1 cellular context compared by ENCODE assay signal in genomic region chr17:28878158-28878910, GRCh38.
TF ChIP-seq lines count a peak whose summit lies in the region.

No MANE protein-coding gene starts in this region.

TF ChIP-seq in GM23338, 12 proteins besides CTCF, POLR2A, EP300 and RAD21:
- TF ChIP-seq ETS1 (IDR thresholded peaks at IDR 0.05), result no peak
- TF ChIP-seq NANOG (IDR thresholded peaks at IDR 0.05; ENCODE audit: borderline replicate concordance), result no peak
- no peak for TF ChIP-seq EZH2phosphoT487 (IDR thresholded peaks at IDR 0.05; ENCODE audit: unreplicated experiment)
- no peak for TF ChIP-seq JUNB (IDR thresholded peaks at IDR 0.05; ENCODE audit: unreplicated experiment)
- TF ChIP-seq EZH2 (IDR thresholded peaks at IDR 0.05; ENCODE audit: low read depth, unreplicated experiment), result no peak
- TF ChIP-seq ZNF331 (CRISPR knock-in tag; IDR thresholded peaks at IDR 0.05; ENCODE audit: low read depth), result no peak
- TF ChIP-seq REST (IDR thresholded peaks at IDR 0.05; ENCODE audit: unreplicated experiment), result no peak
- TF ChIP-seq POLR2AphosphoS5 (IDR thresholded peaks at IDR 0.05; ENCODE audit: low read depth), result no peak
- TF ChIP-seq CREB1 (CRISPR knock-in tag; IDR thresholded peaks at IDR 0.05; ENCODE audit: low read depth), result no peak
- TF ChIP-seq STAT1 (IDR thresholded peaks at IDR 0.05; ENCODE audit: unreplicated experiment), result no peak
- no peak for TF ChIP-seq ZNF462 (CRISPR knock-in tag; IDR thresholded peaks at IDR 0.05)
- no peak for TF ChIP-seq ZNF114 (CRISPR knock-in tag; IDR thresholded peaks at IDR 0.05)
